Comparison of ENCODE assay signal across 8 cellular contexts in the genomic region with DNA sequence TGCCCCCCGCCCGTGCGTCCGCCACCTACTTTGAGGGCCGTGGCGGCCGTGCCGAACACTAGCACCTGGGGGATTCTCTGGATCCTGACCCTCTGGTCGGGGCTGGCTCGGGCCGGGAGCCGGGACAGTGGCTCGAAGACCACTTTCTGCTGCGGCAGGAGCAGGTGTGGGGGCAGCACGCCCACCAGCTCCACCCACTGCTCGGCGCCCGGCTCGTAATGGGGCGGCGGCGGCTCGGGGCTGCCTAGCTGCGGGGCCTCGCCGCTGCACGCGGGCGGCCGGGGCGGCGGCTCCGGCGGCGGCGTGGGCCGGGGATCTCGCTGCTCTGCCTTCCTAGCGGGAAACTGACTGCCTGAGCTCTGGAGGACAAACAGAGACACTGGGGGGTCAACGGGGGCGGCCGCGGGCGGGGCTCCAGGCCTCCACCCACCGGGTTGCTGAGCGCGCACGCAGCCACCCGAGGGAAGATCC. TPM values are rescaled to one million over a fixed set of nuclear protein-coding genes. Genes with fewer than 3 reads are reported as not detected.
DNase-seq lines count a peak whose midpoint lies in the region; ATAC-seq and TF ChIP-seq lines count a peak whose summit lies in the region.
"Had no signal": no experiment of that assay in that cellular context is flagged by ENCODE, and none has a peak within 500 bp of the region (broad histone marks: within the 10 kb centered on the region; RNA-seq: fewer than 3 reads in every experiment).

No MANE protein-coding gene starts in this region.

- H3K36me3 ChIP-seq in Caco-2 (ENCODE audit: control insufficient read depth, insufficient read depth, low read length) (no peaks in the 10 kb centered on the region; the same call in none of the 2 replicates), colonic mucosa (no peaks in the 10 kb centered on the region)

- H3K4me3 Mint-ChIP-seq in Caco-2 (ENCODE audit: unreplicated experiment), result peak overlapping the region; percentile 65
- H3K4me3 Mint-ChIP-seq in naive thymus-derived CD8-positive, alpha-beta T cell, result peak overlapping the region in 8 of 10 donors; percentile 15 to 78 (median 59)

- H3K9me3 ChIP-seq in Caco-2, result no peaks in the 10 kb centered on the region
- H3K9me3 ChIP-seq in colonic mucosa, result no peaks in the 10 kb centered on the region

- H3K36me3 Mint-ChIP-seq in Caco-2 (ENCODE audit: insufficient read depth, unreplicated experiment), result peaks cover 26% of the 10 kb centered on the region
- peaks cover 0 to 14% (median 0%) of the 10 kb centered on the region in 3 donors for H3K36me3 Mint-ChIP-seq in naive thymus-derived CD8-positive, alpha-beta T cell

- H3K27me3 ChIP-seq in Caco-2 (replicated peaks; ENCODE audit: control insufficient read depth, insufficient read depth, low read length) (no peaks in the 10 kb centered on the region), colonic mucosa (no peaks in the 10 kb centered on the region)

- H3K4me1 ChIP-seq in Caco-2 (peaks cover 19% of the 10 kb centered on the region), colonic mucosa (peaks cover 7% of the 10 kb centered on the region)

- no TSS peak for BruUV-seq in Caco-2 (replicated peaks; lab: Mats Ljungman, UMichigan)

- TF ChIP-seq CTCF in Caco-2 (IDR thresholded peaks at IDR 0.05; ENCODE audit: insufficient read depth in 1 of 2, low read depth in 1 of 2, low read length in 1 of 2, severe bottlenecking in 1 of 2, unreplicated experiment in 1 of 2), result no peak
- TF ChIP-seq CTCF in colonic mucosa (IDR thresholded peaks at IDR 0.05), result no peak

- CTCF ChIA-PET in Caco-2 (lab: Charles Lee), result interaction anchor here (1.1 kb wide), 1 partner anchor 9 kb away, joined by 3 read pairs; no protein-coding TSS in a partner anchor

- intact Hi-C loops in Caco-2 (cut with micrococcal nuclease; ENCODE audit: unreplicated experiment) (loop anchor here (1.0 to 10.0 kb wide), 3 partner anchors 26 to 96 kb away; partner anchors contain the start of genes DCAF15, MISP3 and RFX1), colonic mucosa (cut with DNase I) (no loop called here)

- H3K4me3 ChIP-seq in Caco-2 (ENCODE audit: low read depth, low read length) (peak overlapping the region; percentile 38), colonic mucosa (peak overlapping the region; percentile 43)

- H3K27ac ChIP-seq in colonic mucosa, result peak overlapping the region; percentile 17

- no peaks in the 10 kb centered on the region for H3K27me3 Mint-ChIP-seq in Caco-2 (ENCODE audit: insufficient read depth, unreplicated experiment)
- H3K27me3 Mint-ChIP-seq in naive thymus-derived CD8-positive, alpha-beta T cell, result no peaks in the 10 kb centered on the region

- POLR2A ChIA-PET in Caco-2 (lab: Charles Lee), result interaction anchor here (0.9 kb wide), 1 partner anchor 28 kb away, joined by 3 read pairs; the partner anchor contains the start of gene RFX1
- POLR2A ChIA-PET in naive thymus-derived CD8-positive, alpha-beta T cell (lab: Charles Lee), result interaction anchor here (0.6 to 24.8 kb wide), 8 partner anchors 8 to 57 kb away, joined by 3 to 481 read pairs (median 16); partner anchors contain the start of genes DCAF15, IL27RA and RFX1

- H3K9me3 Mint-ChIP-seq in Caco-2 (ENCODE audit: unreplicated experiment), result no peaks in the 10 kb centered on the region
- no peaks in the 10 kb centered on the region for H3K9me3 Mint-ChIP-seq in naive thymus-derived CD8-positive, alpha-beta T cell

- H3K27ac Mint-ChIP-seq in Caco-2 (ENCODE audit: unreplicated experiment), result no peak overlapping the region
- peak overlapping the region in 5 of 10 donors; percentile 40 to 91 (median 74) for H3K27ac Mint-ChIP-seq in naive thymus-derived CD8-positive, alpha-beta T cell

- peaks cover 9% of the 10 kb centered on the region for H3K4me1 Mint-ChIP-seq in Caco-2 (ENCODE audit: low read depth, unreplicated experiment)
- peaks cover 18 to 63% (median 49%) of the 10 kb centered on the region in 4 donors for H3K4me1 Mint-ChIP-seq in naive thymus-derived CD8-positive, alpha-beta T cell

- DNase-seq in Caco-2, result peak in 1 of 2 experiments; percentile 39
- DNase-seq in colonic mucosa, result no peak
- peak in 5 of 10 donors; percentile 27 to 44 (median 35) for DNase-seq in naive thymus-derived CD8-positive, alpha-beta T cell
- no peak for DNase-seq in GM19238 (ENCODE audit: insufficient read length, low spot score)
- no peak for DNase-seq in HK-2 (ENCODE audit: unreplicated experiment)

- ATAC-seq in naive thymus-derived CD8-positive, alpha-beta T cell, result peak; percentile 29 to 62
- ATAC-seq in HG02571 (IDR thresholded peaks at IDR 0.05; ENCODE audit: unreplicated experiment), result no peak

- H3K9ac ChIP-seq in colonic mucosa (ENCODE audit: low read depth in 2 of 2, low read length in 2 of 2), result peak overlapping the region in 1 of 2 donors; percentile 60

RNA-seq across cellular contexts. Expression of gene DCAF15, which starts 26.4 kb away (rescaled TPM):
- total RNA-seq in Caco-2 (2022) (41.1 and 43.0 TPM in 2 replicates), colonic mucosa (10 to 100 TPM; 30.2 to 55.1 TPM)
- 10 to 100 TPM; 93.5 to 93.6 TPM for total RNA-seq in naive thymus-derived CD8-positive, alpha-beta T cell
- polyA plus RNA-seq in naive thymus-derived CD8-positive, alpha-beta T cell, result 1 to 10 TPM; 2.9 to 6.0 (median 3.4) TPM

RNA-seq across cellular contexts. Expression of gene RFX1, which starts 27.4 kb away (rescaled TPM):
- total RNA-seq in Caco-2 (2022) (11.5 and 13.4 TPM in 2 replicates), colonic mucosa (10 to 100 TPM; 13.1 to 20.9 TPM)
- total RNA-seq in naive thymus-derived CD8-positive, alpha-beta T cell, result 10 to 100 TPM; 17.1 to 18.8 TPM
- polyA plus RNA-seq in naive thymus-derived CD8-positive, alpha-beta T cell, result 1 to 10 TPM in 2 of 3 donors, under 1 TPM in 1; 0.84 to 1.1 (median 1.0) TPM

RNA-seq across cellular contexts. Expression of gene PODNL1, which starts 40.5 kb away (rescaled TPM):
- total RNA-seq in Caco-2 (2022) (0.72 TPM in 1 of 2 replicates, not detected in the other), colonic mucosa (1 to 10 TPM; 4.1 to 4.4 TPM)
- not detected for total RNA-seq in naive thymus-derived CD8-positive, alpha-beta T cell
- polyA plus RNA-seq in naive thymus-derived CD8-positive, alpha-beta T cell, result not detected
- total RNA-seq: dermis microvascular lymphatic vessel endothelial cell, SK-MEL-5 had no signal

RNA-seq across cellular contexts. Expression of gene RLN3, which starts 49.2 kb away (rescaled TPM):
- not detected in 2 replicates for total RNA-seq in Caco-2 (2022)
- total RNA-seq in colonic mucosa, result not detected
- total RNA-seq in naive thymus-derived CD8-positive, alpha-beta T cell, result not detected
- polyA plus RNA-seq in naive thymus-derived CD8-positive, alpha-beta T cell, result under 1 TPM in 1 of 3 donors, not detected in 2; 0.50 TPM
- total RNA-seq: dermis microvascular lymphatic vessel endothelial cell, SK-MEL-5 had no signal

RNA-seq across cellular contexts. Expression of gene IL27RA, which starts 52.8 kb away (rescaled TPM):
- total RNA-seq in Caco-2 (2022) (4.7 and 5.6 TPM in 2 replicates), colonic mucosa (1 to 10 TPM; 2.5 to 3.2 TPM)
- total RNA-seq in naive thymus-derived CD8-positive, alpha-beta T cell, result 10 to 100 TPM; 54.2 to 54.7 TPM
- 10 to 100 TPM; 54.5 to 91.2 (median 83.9) TPM for polyA plus RNA-seq in naive thymus-derived CD8-positive, alpha-beta T cell
